ENCODE assay signal across 18 cellular contexts in genomic region chr9:78366827-78367226, GRCh38.
"Had no signal": no experiment of that assay in that cellular context is flagged by ENCODE, and none has a peak within 500 bp of the region (broad histone marks: within the 10 kb centered on the region; RNA-seq: fewer than 3 reads in every experiment).

No MANE protein-coding gene starts in this region.

- ATAC-seq: activated CD4-positive, alpha-beta T cell treated with anti-CD3 and anti-CD28 coated beads for 36 hours; body of pancreas; lower lobe of right lung; stimulated activated memory B cell treated with anti-CD40 and anti-IgM and Interleukin-4, amounts not matched to agents 10 μg/mL and 1 μg/mL and 100 μg/mL, for 72 hours had no signal

- DNase-seq: activated B cell treated with CpG ODN at 0.5 μM for 24 hours; activated CD4-positive, alpha-beta T cell treated with anti-CD3 and anti-CD28 coated beads for 36 hours; activated CD4-positive, alpha-beta T cell treated with anti-CD3 and anti-CD28 coated beads, Interleukin-2, amount 50 U/mL, for 48 hours; activated naive CD4-positive, alpha-beta T cell treated with anti-CD3 and anti-CD28 coated beads for 36 hours; activated naive CD8-positive, alpha-beta T cell treated with anti-CD3 and anti-CD28 coated beads, Interleukin-2, amount 10 ng/mL, durations not matched to agents 7 days and 5 days; activated T-cell treated with anti-CD3 and anti-CD28 coated beads, Interleukin-2, amount 50 U/mL, for 48 hours; amniotic stem cell; body of pancreas; effector CD8-positive, alpha-beta T cell; kidney; lower lobe of right lung; naive B cell; sigmoid colon; stimulated activated CD4-positive, alpha-beta T cell treated with anti-CD3 and anti-CD28 coated beads, Interleukin-15, amount 100 ng/mL, for 24 hours; stomach; T1000; uterus had no signal
